Comparison of ENCODE assay signal across 8 cellular contexts in the genomic region with DNA sequence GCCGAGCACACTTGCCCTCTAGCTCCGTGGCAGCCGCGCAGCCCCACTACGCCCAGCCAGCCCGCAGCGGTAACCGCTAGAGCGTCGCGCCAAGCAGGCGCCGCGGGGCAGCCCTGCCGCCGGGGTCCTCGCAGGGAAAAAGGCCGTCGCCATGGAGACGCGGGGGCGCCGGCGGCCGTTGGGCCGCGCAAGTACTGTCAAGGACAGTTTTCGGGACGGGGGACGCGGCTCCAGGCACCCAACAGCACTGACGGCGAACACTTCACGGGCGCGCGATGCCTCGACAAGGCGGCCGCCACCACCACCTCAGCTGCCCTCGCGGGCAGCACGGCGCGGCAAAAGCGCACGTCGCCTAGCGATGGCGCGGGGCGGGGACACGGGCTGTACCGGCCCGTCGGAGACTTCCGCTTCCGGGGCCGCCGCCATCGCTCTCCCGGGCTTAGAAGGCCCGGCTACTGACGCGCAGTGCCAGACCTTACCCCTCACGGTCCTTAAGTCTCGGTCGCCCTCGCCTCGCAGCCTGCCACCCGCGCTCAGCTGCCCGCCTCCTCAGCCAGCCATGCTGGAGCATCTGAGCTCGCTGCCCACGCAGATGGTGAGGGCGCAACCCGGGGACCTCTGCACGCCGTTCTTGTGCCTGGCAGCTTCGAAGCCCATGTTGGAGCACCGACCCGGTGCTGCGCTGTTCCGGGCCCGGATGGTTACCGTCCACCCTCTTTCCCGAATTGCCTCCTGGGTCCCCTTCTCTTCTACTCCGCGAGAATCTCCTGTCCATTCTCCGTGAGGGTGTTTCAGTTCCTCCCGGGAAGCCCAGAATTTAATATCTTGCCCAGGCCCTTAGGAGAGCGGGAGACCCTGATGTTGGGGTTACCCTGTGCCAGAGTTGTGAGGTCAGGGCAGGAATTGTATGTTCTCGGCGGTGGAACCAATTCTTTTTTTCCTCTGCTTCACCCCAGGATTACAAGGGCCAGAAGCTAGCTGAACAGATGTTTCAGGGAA. TPM values are rescaled to one million over a fixed set of nuclear protein-coding genes. Genes with fewer than 3 reads are reported as not detected.
A peak's percentile ranks its signal among the peaks of the same experiment; 100 is the strongest.
DNase-seq lines count a peak whose midpoint lies in the region; ATAC-seq and TF ChIP-seq lines count a peak whose summit lies in the region.

A gene with protein sequence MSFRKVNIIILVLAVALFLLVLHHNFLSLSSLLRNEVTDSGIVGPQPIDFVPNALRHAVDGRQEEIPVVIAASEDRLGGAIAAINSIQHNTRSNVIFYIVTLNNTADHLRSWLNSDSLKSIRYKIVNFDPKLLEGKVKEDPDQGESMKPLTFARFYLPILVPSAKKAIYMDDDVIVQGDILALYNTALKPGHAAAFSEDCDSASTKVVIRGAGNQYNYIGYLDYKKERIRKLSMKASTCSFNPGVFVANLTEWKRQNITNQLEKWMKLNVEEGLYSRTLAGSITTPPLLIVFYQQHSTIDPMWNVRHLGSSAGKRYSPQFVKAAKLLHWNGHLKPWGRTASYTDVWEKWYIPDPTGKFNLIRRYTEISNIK (minus strand): TSS at position 104 of the 999 bp plus-strand sequence. CDS start 5,331 bp downstream, outside the sequence.
A gene (plus strand): TSS at position 419 of the 999 bp plus-strand sequence. CDS start 141 bp downstream, at position 560.

- H3K4me1 ChIP-seq in GM23338 (ENCODE audit: insufficient read depth) (peaks cover 10% of the 10 kb centered on the region), neutrophil (ENCODE audit: control insufficient read depth in 1 of 2, insufficient read depth in 1 of 2, low read depth in 1 of 2, low read length in 1 of 2) (peaks cover 31 to 33% of the 10 kb centered on the region in 2 experiments)

- peak within 1 kb of the TSS; percentile 99 for H3K4me3 Mint-ChIP-seq in GM23338

- H4K20me1 ChIP-seq in GM23338 (replicated peaks; ENCODE audit: insufficient read depth), result peaks cover 15% of the 10 kb centered on the region

- TF ChIP-seq CTCF in GM23338 (conservative IDR thresholded peaks at IDR 0.05; ENCODE audit: low read depth in 2 of 2), result no peak
- peak; percentile 50 for TF ChIP-seq CTCF in neutrophil (IDR thresholded peaks at IDR 0.05)

- peak within 1 kb of the TSS; percentile 98 for H2AFZ ChIP-seq in GM23338

- peaks cover 13% of the 10 kb centered on the region for H3K4me1 Mint-ChIP-seq in GM23338

- peaks cover 14% of the 10 kb centered on the region for H3K36me3 ChIP-seq in GM23338 (ENCODE audit: insufficient read depth)
- H3K36me3 ChIP-seq in neutrophil, result peaks cover 8% of the 10 kb centered on the region

- peaks cover 3% of the 10 kb centered on the region; the same call in 1 of the 2 replicates for H3F3A ChIP-seq in GM23338 (replicated peaks; ENCODE audit: low read depth)

- H3K27me3 ChIP-seq in GM23338 (ENCODE audit: insufficient read depth) (no peaks in the 10 kb centered on the region), neutrophil (no peaks in the 10 kb centered on the region)

- H3K36me3 Mint-ChIP-seq in GM23338 (ENCODE audit: low read depth), result peaks cover 16% of the 10 kb centered on the region

- H3K4me2 ChIP-seq in GM23338, result peak within 1 kb of the TSS; percentile 100

- peak within 1 kb of the TSS; percentile 91 for H3K27ac Mint-ChIP-seq in GM23338

- H3K9me3 ChIP-seq in neutrophil, result no peaks in the 10 kb centered on the region

- H3K27me3 Mint-ChIP-seq in GM23338 (ENCODE audit: insufficient read depth, low read depth, poor library complexity), result peaks cover 14% of the 10 kb centered on the region

- H3K9me2 ChIP-seq in GM23338 (ENCODE audit: insufficient read depth), result no peaks in the 10 kb centered on the region

- peak; percentile 84 for DNase-seq in EL
- DNase-seq in GM23338 (ENCODE audit: low spot score), result peak; percentile 93
- DNase-seq in Kasumi-1 (lab: John Stamatoyannopoulos, UW), result peak; percentile 71 to 78
- DNase-seq in SHP77 treated with DMSO at 0.1 percent for 48 hours (lab: John Stamatoyannopoulos, UW), result peak; percentile 69
- peak; percentile 72 for DNase-seq in activated gamma-delta T cell treated with anti-CD3 and anti-CD28 coated beads, Interleukin-2, amount 50 U/mL, for 16 hours (ENCODE audit: low read depth)
- DNase-seq in foreskin melanocyte, result peak; percentile 81
- DNase-seq in substantia nigra (lab: John Stamatoyannopoulos, UW), result peak in 47 of 49 donors; percentile 67 to 99 (median 88)

- ATAC-seq in GM23338, result peak; percentile 95

- H3K4me3 ChIP-seq in GM23338 (peak within 1 kb of the TSS; percentile 99), neutrophil (ENCODE audit: low read depth in 1 of 2, low read length in 1 of 2) (peak within 1 kb of the TSS; percentile 94 to 100)

- H3K79me2 ChIP-seq in GM23338 (replicated peaks; ENCODE audit: insufficient read depth), result peaks cover 50% of the 10 kb centered on the region

- H3K27ac ChIP-seq in GM23338 (ENCODE audit: low read depth) (peak within 1 kb of the TSS; percentile 80; the same call in 1 of the 2 replicates), neutrophil (peak within 1 kb of the TSS; percentile 91), substantia nigra (ENCODE audit: low read depth, low read length, poor library complexity, severe bottlenecking) (peak within 1 kb of the TSS; percentile 88)

- H3K9me3 Mint-ChIP-seq in GM23338, result no peaks in the 10 kb centered on the region

TF ChIP-seq in GM23338, 12 proteins besides CTCF, POLR2A, EP300 and RAD21:
- TF ChIP-seq NANOG (IDR thresholded peaks at IDR 0.05; ENCODE audit: borderline replicate concordance) (no peak), POLR2AphosphoS5 (IDR thresholded peaks at IDR 0.05; ENCODE audit: low read depth) (peak; percentile 88), ZNF331 (CRISPR knock-in tag; IDR thresholded peaks at IDR 0.05; ENCODE audit: low read depth) (no peak), CREB1 (CRISPR knock-in tag; IDR thresholded peaks at IDR 0.05; ENCODE audit: low read depth) (peak; percentile 72), EZH2 (IDR thresholded peaks at IDR 0.05; ENCODE audit: low read depth, unreplicated experiment) (no peak)
- TF ChIP-seq, protein P1, sequence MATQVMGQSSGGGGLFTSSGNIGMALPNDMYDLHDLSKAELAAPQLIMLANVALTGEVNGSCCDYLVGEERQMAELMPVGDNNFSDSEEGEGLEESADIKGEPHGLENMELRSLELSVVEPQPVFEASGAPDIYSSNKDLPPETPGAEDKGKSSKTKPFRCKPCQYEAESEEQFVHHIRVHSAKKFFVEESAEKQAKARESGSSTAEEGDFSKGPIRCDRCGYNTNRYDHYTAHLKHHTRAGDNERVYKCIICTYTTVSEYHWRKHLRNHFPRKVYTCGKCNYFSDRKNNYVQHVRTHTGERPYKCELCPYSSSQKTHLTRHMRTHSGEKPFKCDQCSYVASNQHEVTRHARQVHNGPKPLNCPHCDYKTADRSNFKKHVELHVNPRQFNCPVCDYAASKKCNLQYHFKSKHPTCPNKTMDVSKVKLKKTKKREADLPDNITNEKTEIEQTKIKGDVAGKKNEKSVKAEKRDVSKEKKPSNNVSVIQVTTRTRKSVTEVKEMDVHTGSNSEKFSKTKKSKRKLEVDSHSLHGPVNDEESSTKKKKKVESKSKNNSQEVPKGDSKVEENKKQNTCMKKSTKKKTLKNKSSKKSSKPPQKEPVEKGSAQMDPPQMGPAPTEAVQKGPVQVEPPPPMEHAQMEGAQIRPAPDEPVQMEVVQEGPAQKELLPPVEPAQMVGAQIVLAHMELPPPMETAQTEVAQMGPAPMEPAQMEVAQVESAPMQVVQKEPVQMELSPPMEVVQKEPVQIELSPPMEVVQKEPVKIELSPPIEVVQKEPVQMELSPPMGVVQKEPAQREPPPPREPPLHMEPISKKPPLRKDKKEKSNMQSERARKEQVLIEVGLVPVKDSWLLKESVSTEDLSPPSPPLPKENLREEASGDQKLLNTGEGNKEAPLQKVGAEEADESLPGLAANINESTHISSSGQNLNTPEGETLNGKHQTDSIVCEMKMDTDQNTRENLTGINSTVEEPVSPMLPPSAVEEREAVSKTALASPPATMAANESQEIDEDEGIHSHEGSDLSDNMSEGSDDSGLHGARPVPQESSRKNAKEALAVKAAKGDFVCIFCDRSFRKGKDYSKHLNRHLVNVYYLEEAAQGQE (IDR thresholded peaks at IDR 0.05; ENCODE audit: unreplicated experiment), result no peak
- TF ChIP-seq, protein P2, sequence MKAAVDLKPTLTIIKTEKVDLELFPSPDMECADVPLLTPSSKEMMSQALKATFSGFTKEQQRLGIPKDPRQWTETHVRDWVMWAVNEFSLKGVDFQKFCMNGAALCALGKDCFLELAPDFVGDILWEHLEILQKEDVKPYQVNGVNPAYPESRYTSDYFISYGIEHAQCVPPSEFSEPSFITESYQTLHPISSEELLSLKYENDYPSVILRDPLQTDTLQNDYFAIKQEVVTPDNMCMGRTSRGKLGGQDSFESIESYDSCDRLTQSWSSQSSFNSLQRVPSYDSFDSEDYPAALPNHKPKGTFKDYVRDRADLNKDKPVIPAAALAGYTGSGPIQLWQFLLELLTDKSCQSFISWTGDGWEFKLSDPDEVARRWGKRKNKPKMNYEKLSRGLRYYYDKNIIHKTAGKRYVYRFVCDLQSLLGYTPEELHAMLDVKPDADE (IDR thresholded peaks at IDR 0.05), result peak; percentile 83

RNA-seq across cellular contexts. Expression of the first gene that starts in this region (rescaled TPM):
- total RNA-seq in GM23338 (2014; rRNA removed; shearing (Covaris generic)), result 40.8 and 50.7 TPM in 2 replicates
- 24.6 and 30.0 TPM in 2 replicates for polyA plus RNA-seq in GM23338 (2016; fragmentation: Nextera tagmentation; extraction: Ambion mirVana)

RNA-seq across cellular contexts. Expression of the second gene that starts in this region (rescaled TPM):
- total RNA-seq in GM23338 (2014; rRNA removed; shearing (Covaris generic)), result 165 and 187 TPM in 2 replicates
- 277 and 288 TPM in 2 replicates for polyA plus RNA-seq in GM23338 (2016; fragmentation: Nextera tagmentation; extraction: Ambion mirVana)

Comparison
In these comparisons a context has a peak if more than half of its experiments do, and no peak if none do; other contexts are left out.
1. Peak in every context shown above with its lines: DNase-seq, ATAC-seq, H3K4me3 ChIP-seq and H3K27ac ChIP-seq.